In the genomic region with DNA sequence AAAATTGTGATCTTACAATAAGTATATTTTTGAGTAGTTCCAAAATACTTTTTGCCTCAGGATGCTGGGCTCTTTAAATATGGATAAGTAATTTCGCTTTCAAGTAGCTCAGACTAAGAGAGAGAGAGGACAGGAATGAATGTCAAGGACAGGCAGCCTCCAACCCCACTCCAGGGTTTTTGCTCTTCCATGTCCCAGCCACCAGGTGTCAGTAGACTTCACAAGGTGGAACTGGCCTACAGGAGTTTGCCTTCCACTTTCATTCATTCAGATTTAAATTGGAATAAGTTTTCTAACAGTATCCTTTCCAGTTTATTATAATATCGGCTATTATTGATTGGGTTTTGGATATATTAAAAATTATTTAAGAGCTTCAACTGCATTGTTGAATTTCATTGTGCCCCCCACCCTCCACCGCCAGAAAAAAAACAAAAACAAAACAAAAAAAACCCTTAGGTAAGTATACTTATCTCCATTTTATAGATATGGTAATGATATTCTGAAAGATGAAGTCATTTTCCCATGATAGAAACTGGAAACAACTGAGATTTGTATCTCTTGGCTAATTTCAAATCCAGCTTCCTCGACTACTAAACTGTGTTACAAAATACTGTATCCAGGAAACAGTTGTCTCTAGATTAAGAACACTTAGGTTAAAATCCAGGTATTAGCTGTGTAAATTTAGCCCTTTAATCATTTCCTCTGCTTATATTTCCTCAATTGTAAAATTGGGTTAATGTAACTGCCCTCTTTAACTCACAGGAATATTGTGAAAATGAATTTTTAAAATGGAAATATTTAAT, we compare ENCODE assay signal across 8 cellular contexts.
DNase-seq lines count a peak whose midpoint lies in the region; ATAC-seq and TF ChIP-seq lines count a peak whose summit lies in the region.

No MANE protein-coding gene starts in this region.

- no peak overlapping the region for H3K27ac ChIP-seq in Panc1 (ENCODE audit: low read length)

- intact Hi-C loops in Panc1 (cut with micrococcal nuclease; ENCODE audit: unreplicated experiment) = loop anchor here (5.0 kb wide), 2 partner anchors 802 to 822 kb away; no protein-coding TSS in a partner anchor

- in situ Hi-C loops in Panc1 (cut with HindIII; ENCODE audit: low pct_unique_long_range_greater_than_20kb, low sequenced_read_pairs) = no loop called here

- no peaks in the 10 kb centered on the region for H3K9me3 ChIP-seq in Panc1 (ENCODE audit: control insufficient read depth, insufficient read depth, low read depth, low read length)

- CTCF ChIA-PET in AG04449 (lab: Yijun Ruan, JAX) (interaction anchor here (0.7 to 1.4 kb wide), 7 partner anchors 11 to 824 kb away, joined by 3 to 5 read pairs (median 4); no protein-coding TSS in a partner anchor), HEK293T (lab: Yijun Ruan, JAX) (interaction anchor here (0.6 to 1.1 kb wide), 5 partner anchors 11 to 820 kb away, joined by 3 read pairs; no protein-coding TSS in a partner anchor), Panc1 (lab: Charles Lee) (interaction anchor here (0.7 to 1.0 kb wide), 4 partner anchors 34 to 679 kb away, joined by 3 to 7 read pairs (median 4); no protein-coding TSS in a partner anchor)

- DNase-seq in AG04449 (ENCODE audit: low read depth, low spot score) (no peak), HEK293T (ENCODE audit: extremely low spot score) (peak; percentile 60), Panc1 (ENCODE audit: low read depth, low spot score) (peak; percentile 43), cerebellum (ENCODE audit: low spot score) (peak; percentile 44), left lobe of liver (ENCODE audit: low spot score) (no peak), ureter (ENCODE audit: low spot score) (peak; percentile 53)

- no peaks in the 10 kb centered on the region for H3K27me3 ChIP-seq in Panc1 (ENCODE audit: control insufficient read depth, insufficient read depth, low read length)

- no peaks in the 10 kb centered on the region; the same call in 1 of the 2 replicates for H3K36me3 ChIP-seq in Panc1 (ENCODE audit: control insufficient read depth, insufficient read depth, low read length)

- H3K4me1 ChIP-seq in Panc1 (ENCODE audit: control insufficient read depth, insufficient read depth, low read length) = no peaks in the 10 kb centered on the region

- no peak overlapping the region for H3K4me3 ChIP-seq in AG04449 (ENCODE audit: low read depth, low read length)
- H3K4me3 ChIP-seq in Panc1 (ENCODE audit: low read depth in 2 of 2, low read length in 2 of 2) = no peak overlapping the region

- peak; percentile 94 for ATAC-seq in Panc1
- peak; percentile 92 for ATAC-seq in left lobe of liver

- TF ChIP-seq CTCF in AG04449 (IDR thresholded peaks at IDR 0.05; ENCODE audit: insufficient read depth, low read length, missing control alignments) = peak; percentile 39
- TF ChIP-seq CTCF in GM12872 (IDR thresholded peaks at IDR 0.05; ENCODE audit: insufficient read depth, low read depth, low read length) = peak; percentile 87
- TF ChIP-seq CTCF in LNCAP (IDR thresholded peaks at IDR 0.05) = peak; percentile 74
- peak; percentile 88 for TF ChIP-seq CTCF in Panc1 (IDR thresholded peaks at IDR 0.05)

- POLR2A ChIA-PET in AG04449 (lab: Yijun Ruan, JAX) (no interaction called here), HEK293T (lab: Yijun Ruan, JAX) (no interaction called here), Panc1 (lab: Charles Lee) (interaction anchor here (0.6 kb wide), 1 partner anchor 113 kb away, joined by 5 read pairs; no protein-coding TSS in a partner anchor)

- no TSS peak for BruUV-seq in Panc1 (replicated peaks; lab: Mats Ljungman, UMichigan)

TF ChIP-seq in HEK293T, 16 proteins besides CTCF, POLR2A, EP300 and RAD21:
- no peak for TF ChIP-seq HDGF (IDR thresholded peaks at IDR 0.05; ENCODE audit: borderline replicate concordance)

Comparison
In these comparisons a context has a peak if more than half of its experiments do, and no peak if none do; other contexts are left out.
1. DNase-seq: peak in HEK293T (single experiment), Panc1 (single experiment), cerebellum (single experiment) and ureter (single experiment); none in AG04449 (single experiment) and left lobe of liver (single experiment).
2. Peak in every context shown above with its lines, with median percentiles within 50 percentile points of each other: CTCF ChIP-seq.